8 cellular contexts compared by ENCODE assay signal in the genomic region with DNA sequence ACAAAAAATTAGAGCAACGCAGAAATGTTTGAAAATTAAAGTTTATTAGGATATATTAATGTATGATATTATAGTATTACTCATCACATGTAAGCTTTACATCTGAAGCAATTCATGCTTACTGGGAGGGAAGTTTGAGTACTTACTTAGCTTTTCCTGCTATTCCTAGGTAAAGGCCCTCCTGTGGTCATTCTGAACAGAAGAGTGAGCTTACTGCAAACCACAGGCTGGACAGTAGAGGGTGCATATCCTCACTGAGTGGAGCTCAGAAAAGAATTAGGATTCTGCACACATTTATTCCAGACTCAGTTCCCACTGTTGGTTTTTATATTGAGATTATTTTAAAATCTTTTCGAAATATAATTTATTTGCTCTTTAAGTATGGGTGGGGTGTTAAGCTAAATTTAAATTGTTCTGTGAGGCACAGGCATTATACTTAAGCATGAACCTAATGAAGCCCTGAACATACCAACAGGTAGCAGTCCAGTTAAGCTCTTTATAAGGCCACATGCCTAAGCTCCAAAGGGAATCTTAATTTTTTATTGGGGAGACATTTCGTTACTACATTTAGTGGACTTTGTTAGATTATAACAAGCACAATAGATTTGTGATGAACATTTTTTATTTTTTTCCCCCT. TPM values are rescaled to one million over a fixed set of nuclear protein-coding genes. Genes with fewer than 3 reads are reported as not detected.
DNase-seq lines count a peak whose midpoint lies in the region; ATAC-seq, FAIRE-seq and TF ChIP-seq lines count a peak whose summit lies in the region.

No MANE protein-coding gene starts in this region.

- H3K27ac ChIP-seq in SU-DHL-6 (ENCODE audit: low read depth, low read length) (no peak overlapping the region), small intestine (ENCODE audit: low read depth in 1 of 2, low read length in 1 of 2) (no peak overlapping the region)

- H3K4me2 ChIP-seq in SU-DHL-6 (ENCODE audit: low read depth, low read length, poor library complexity, severe bottlenecking): no peak overlapping the region

- H4K20me1 ChIP-seq in SU-DHL-6 (ENCODE audit: low read depth, low read length): no peaks in the 10 kb centered on the region

- DNase-seq in GM06990 (ENCODE audit: extremely low read depth, insufficient read length): no peak
- peak; percentile 44 to 63 for DNase-seq in Kasumi-1 (lab: John Stamatoyannopoulos, UW)
- peak; percentile 58 for DNase-seq in globus pallidus (ENCODE audit: low spot score)
- peak; percentile 51 for DNase-seq in small intestine
- no peak for DNase-seq in activated effector memory CD4-positive, alpha-beta T cell treated with Interleukin-2 at 50 U/mL for 16 hours

- no peak overlapping the region for H3K4me3 ChIP-seq in GM06990 (replicated peaks; ENCODE audit: low read depth, low read length)
- H3K4me3 ChIP-seq in SU-DHL-6 (ENCODE audit: insufficient read depth, low read length, poor library complexity, severe bottlenecking): no peak overlapping the region
- no peak overlapping the region for H3K4me3 ChIP-seq in small intestine (ENCODE audit: low read depth in 1 of 2, low read length in 2 of 2)

- H3K79me2 ChIP-seq in SU-DHL-6 (ENCODE audit: insufficient read depth, low read length): no peaks in the 10 kb centered on the region

- H3K9ac ChIP-seq in SU-DHL-6 (ENCODE audit: low read length): no peak overlapping the region

- H3F3A ChIP-seq in SU-DHL-6 (ENCODE audit: insufficient read depth): peaks cover 7% of the 10 kb centered on the region; the same call in 1 of the 2 replicates

- H2AFZ ChIP-seq in SU-DHL-6 (ENCODE audit: low read depth, low read length, severe bottlenecking): no peak overlapping the region

- H3K4me1 ChIP-seq in small intestine (ENCODE audit: control insufficient read depth in 2 of 2, insufficient read depth in 1 of 2, low read depth in 1 of 2, low read length in 1 of 2): no peaks in the 10 kb centered on the region

- H3K27me3 ChIP-seq in GM06990 (replicated peaks; ENCODE audit: control insufficient read depth, insufficient read depth, low read length): no peaks in the 10 kb centered on the region
- no peaks in the 10 kb centered on the region for H3K27me3 ChIP-seq in SU-DHL-6 (ENCODE audit: low read length)
- H3K27me3 ChIP-seq in small intestine (ENCODE audit: control insufficient read depth in 2 of 2, insufficient read depth in 2 of 2, low read length in 2 of 2): no peaks in the 10 kb centered on the region

- H3K36me3 ChIP-seq in GM06990 (ENCODE audit: control insufficient read depth, insufficient read depth, low read length): peaks cover 22% of the 10 kb centered on the region
- peaks cover 40% of the 10 kb centered on the region; the same call in 1 of the 2 replicates for H3K36me3 ChIP-seq in SU-DHL-6 (ENCODE audit: low read length)
- H3K36me3 ChIP-seq in small intestine (ENCODE audit: control insufficient read depth in 2 of 2, insufficient read depth in 2 of 2, low read length in 2 of 2): peaks cover 25 to 39% of the 10 kb centered on the region in 2 donors

- no peaks in the 10 kb centered on the region for H3K9me3 ChIP-seq in SU-DHL-6 (ENCODE audit: insufficient read depth, low read length)
- no peaks in the 10 kb centered on the region for H3K9me3 ChIP-seq in small intestine (ENCODE audit: control insufficient read depth, low read depth)

- no peak for ATAC-seq in GM21360 (IDR thresholded peaks at IDR 0.05; ENCODE audit: unreplicated experiment)
- ATAC-seq in HG03045 (IDR thresholded peaks at IDR 0.05; ENCODE audit: unreplicated experiment): no peak

- H3K9me2 ChIP-seq in SU-DHL-6 (replicated peaks; ENCODE audit: insufficient read depth, low read length): no peaks in the 10 kb centered on the region

- FAIRE-seq in small intestine (lab: Jason Lieb, UNC): no peak

- TF ChIP-seq CTCF in GM06990 (IDR thresholded peaks at IDR 0.05; ENCODE audit: insufficient read depth, low read length, poor library complexity, severe bottlenecking) (peak; percentile 60), SU-DHL-6 (IDR thresholded peaks at IDR 0.05; ENCODE audit: insufficient read depth, low read length, poor library complexity, severe bottlenecking) (peak; percentile 43)

- 75 to 86% (median 82%) methylated on average over 3 of the region's 3 CpGs for WGBS in small intestine, 3 donors

RNA-seq across cellular contexts. Expression of gene MRPS22, which starts 10.2 kb away (rescaled TPM):
- 10 to 100 TPM; 62.8 to 75.9 (median 68.4) TPM for polyA plus RNA-seq in small intestine

RNA-seq across cellular contexts. Expression of gene COPB2, which starts 35.4 kb away (rescaled TPM):
- polyA plus RNA-seq in small intestine: 10 to 100 TPM; 53.5 to 73.6 (median 61.4) TPM

Comparison
In these comparisons a context has a peak if more than half of its experiments do, and no peak if none do; other contexts are left out.
1. DNase-seq: peak in Kasumi-1 (2 of 2), globus pallidus (single experiment) and small intestine (single experiment); none in GM06990 (single experiment) and activated effector memory CD4-positive, alpha-beta T cell treated with Interleukin-2 at 50 U/mL for 16 hours (single experiment).